ENCODE assay signal across 8 cellular contexts in the genomic region with DNA sequence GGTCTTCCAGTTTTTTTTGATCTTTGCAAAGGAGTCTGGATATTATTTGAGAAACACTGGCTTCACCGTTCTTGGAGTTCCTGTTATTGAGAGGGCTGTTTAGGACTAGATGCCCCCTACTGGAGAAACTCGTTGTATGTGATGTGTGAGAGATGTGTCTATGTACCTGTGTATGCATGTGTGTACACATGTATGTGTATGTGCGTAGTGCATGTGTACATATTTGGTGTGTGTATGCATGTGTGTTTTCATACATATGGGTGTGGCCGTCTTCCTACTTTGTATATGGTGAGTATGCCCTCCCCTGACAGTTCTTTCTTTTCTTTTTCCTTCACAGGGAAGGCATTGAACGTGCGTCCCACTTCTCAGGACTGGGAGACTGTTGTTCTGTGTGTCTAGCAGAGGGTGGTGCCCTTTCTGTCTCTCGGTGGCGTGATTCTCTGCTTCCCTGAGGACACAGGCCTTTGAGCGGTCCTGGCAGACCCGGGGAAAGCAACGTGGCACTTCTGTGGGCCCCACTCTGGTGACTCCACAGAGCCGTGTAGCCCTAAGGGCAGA. TPM values are rescaled to one million over a fixed set of nuclear protein-coding genes. Genes with fewer than 3 reads are reported as not detected.
DNase-seq lines count a peak whose midpoint lies in the region; ATAC-seq, FAIRE-seq and TF ChIP-seq lines count a peak whose summit lies in the region.

No MANE protein-coding gene starts in this region.

- no peak for FAIRE-seq in RCC 7860 (lab: Jason Lieb, UNC)

- no peak for ATAC-seq in GM21423 (IDR thresholded peaks at IDR 0.05; ENCODE audit: unreplicated experiment)
- no peak for ATAC-seq in GM19328 (IDR thresholded peaks at IDR 0.05; ENCODE audit: unreplicated experiment)

- peak; percentile 50 for DNase-seq in AG09319 (ENCODE audit: extremely low read depth, low read depth)
- DNase-seq in GM10248 (ENCODE audit: extremely low spot score) = peak; percentile 74
- peak; percentile 72 for DNase-seq in HT-29 (ENCODE audit: low spot score)
- peak; percentile 33 for DNase-seq in RCC 7860 (ENCODE audit: low spot score)
- DNase-seq in coronary artery (ENCODE audit: low spot score) = no peak
- DNase-seq in medulla oblongata (ENCODE audit: extremely low spot score) = peak; percentile 61

- CTCF ChIA-PET in GM10248 (lab: Yijun Ruan, JAX) = interaction anchor here (0.9 to 8.4 kb wide), 6 partner anchors 12 to 75 kb away, joined by 3 to 135 read pairs (median 24); a partner anchor contains a TSS

- no peak overlapping the region for H3K27ac ChIP-seq in coronary artery

- TF ChIP-seq CTCF in AG09319 (IDR thresholded peaks at IDR 0.05; ENCODE audit: low read depth, low read length) (peak; percentile 72), GM10248 (IDR thresholded peaks at IDR 0.05; ENCODE audit: control extremely low read depth, extremely low read depth, low read depth, missing control alignments) (peak; percentile 59), coronary artery (IDR thresholded peaks at IDR 0.05) (peak; percentile 39)

- H3K4me3 ChIP-seq in coronary artery = no peak overlapping the region

- POLR2A ChIA-PET in GM10248 (lab: Yijun Ruan, JAX) = no interaction called here

RNA-seq across cellular contexts. Expression of a gene that starts 3.0 kb away (rescaled TPM):
- not detected in 2 replicates for total RNA-seq in HT-29 (2014; rRNA removed; shearing (Covaris generic))

RNA-seq across cellular contexts. Expression of a gene that starts 11.5 kb away (rescaled TPM):
- total RNA-seq in HT-29 (2014; rRNA removed; shearing (Covaris generic)) = 5.4 and 7.2 TPM in 2 replicates

RNA-seq across cellular contexts. Expression of a gene that starts 23.4 kb away (rescaled TPM):
- total RNA-seq in HT-29 (2014; rRNA removed; shearing (Covaris generic)) = not detected in 2 replicates

RNA-seq across cellular contexts. Expression of a gene that starts 29.9 kb away (rescaled TPM):
- total RNA-seq in HT-29 (2014; rRNA removed; shearing (Covaris generic)) = 3.0 and 3.3 TPM in 2 replicates
